Comparison of ENCODE assay signal across 14 cellular contexts in genomic region chrX:40149286-40150175, GRCh38. TPM values are rescaled to one million over a fixed set of nuclear protein-coding genes. Genes with fewer than 3 reads are reported as not detected.
DNase-seq lines count a peak whose midpoint lies in the region; ATAC-seq and TF ChIP-seq lines count a peak whose summit lies in the region.
"Had no signal": no experiment of that assay in that cellular context is flagged by ENCODE, and none has a peak within 500 bp of the region (broad histone marks: within the 10 kb centered on the region; RNA-seq: fewer than 3 reads in every experiment).

No MANE protein-coding gene starts in this region.

- CTCF ChIA-PET in CD4-positive, alpha-beta T cell (lab: Charles Lee): no interaction called here

- H4K20me1 ChIP-seq in neural progenitor cell (ENCODE audit: low read depth) (peaks cover 45% of the 10 kb centered on the region), GM23248 (ENCODE audit: insufficient read depth) (no peaks in the 10 kb centered on the region)

- H3K27ac ChIP-seq in CD4-positive, alpha-beta T cell (ENCODE audit: low read depth, low read length): no peak overlapping the region
- H3K27ac ChIP-seq in neural progenitor cell (no peak overlapping the region), GM23248 (no peak overlapping the region)
- H3K27ac ChIP-seq: colonic mucosa had no signal

- no peak overlapping the region for H2AFZ ChIP-seq in neural progenitor cell (replicated peaks)
- no peak overlapping the region for H2AFZ ChIP-seq in GM23248

- H3K4me3 ChIP-seq in neural progenitor cell: peak overlapping the region; percentile 13
- H3K4me3 ChIP-seq in GM23248: no peak overlapping the region
- H3K4me3 ChIP-seq: colonic mucosa had no signal

- no peaks in the 10 kb centered on the region for H3K9me3 Mint-ChIP-seq in CD4-positive, alpha-beta T cell
- H3K9me3 Mint-ChIP-seq in IgD-negative memory B cell (no peaks in the 10 kb centered on the region), endothelial cell (ENCODE audit: unreplicated experiment) (no peaks in the 10 kb centered on the region), neural progenitor cell (peaks cover 10% of the 10 kb centered on the region)
- H3K9me3 Mint-ChIP-seq in activated naive CD8-positive, alpha-beta T cell treated with anti-CD3 and anti-CD28 coated beads for 36 hours: no peaks in the 10 kb centered on the region

- 61 to 66% methylated on average over 13 to 16 of the region's 17 CpGs for WGBS in GM23248 (ENCODE audit: low coverage in 1 of 2, low lambda C conversion rate in 2 of 2, missing lambda C conversion rate in 2 of 2), 2 experiments

- intact Hi-C loops in CD4-positive, alpha-beta T cell (cut with DNase I, micrococcal nuclease): loop anchor here (5.0 to 10.0 kb wide), 3 partner anchors 37 to 325 kb away; partner anchors contain the start of gene BCOR (in 2 of the 2)

- H3K4me1 Mint-ChIP-seq in CD4-positive, alpha-beta T cell (ENCODE audit: low read depth): peaks cover 4% of the 10 kb centered on the region
- peaks cover 2 to 19% (median 10%) of the 10 kb centered on the region in 3 donors for H3K4me1 Mint-ChIP-seq in IgD-negative memory B cell
- peaks cover 34% of the 10 kb centered on the region for H3K4me1 Mint-ChIP-seq in endothelial cell (ENCODE audit: unreplicated experiment)
- H3K4me1 Mint-ChIP-seq in neural progenitor cell: peaks cover 40% of the 10 kb centered on the region
- peaks cover 17% of the 10 kb centered on the region for H3K4me1 Mint-ChIP-seq in activated naive CD8-positive, alpha-beta T cell treated with anti-CD3 and anti-CD28 coated beads for 36 hours

- peak overlapping the region; percentile 38 for H3K4me3 Mint-ChIP-seq in CD4-positive, alpha-beta T cell
- H3K4me3 Mint-ChIP-seq in IgD-negative memory B cell (peak overlapping the region in 3 of 4 donors; percentile 11 to 77 (median 74)), endothelial cell (ENCODE audit: unreplicated experiment) (peak overlapping the region; percentile 42), neural progenitor cell (peak overlapping the region; percentile 61)
- no peak overlapping the region for H3K4me3 Mint-ChIP-seq in activated naive CD8-positive, alpha-beta T cell treated with anti-CD3 and anti-CD28 coated beads for 36 hours

- no peak for ATAC-seq in CD4-positive, alpha-beta T cell (ENCODE audit: poor library complexity)
- ATAC-seq in HG02571 (IDR thresholded peaks at IDR 0.05; ENCODE audit: unreplicated experiment) (no peak), GM21447 (IDR thresholded peaks at IDR 0.05; ENCODE audit: unreplicated experiment) (no peak)

- H3K27me3 Mint-ChIP-seq in CD4-positive, alpha-beta T cell: no peaks in the 10 kb centered on the region
- H3K27me3 Mint-ChIP-seq in IgD-negative memory B cell (peaks cover 33% of the 10 kb centered on the region), endothelial cell (ENCODE audit: unreplicated experiment) (peaks cover under 1% of the 10 kb centered on the region), neural progenitor cell (ENCODE audit: insufficient read depth, low read depth) (peaks cover 11% of the 10 kb centered on the region)
- H3K27me3 Mint-ChIP-seq in activated naive CD8-positive, alpha-beta T cell treated with anti-CD3 and anti-CD28 coated beads for 36 hours: no peaks in the 10 kb centered on the region

- no peak for DNase-seq in CD4-positive, alpha-beta T cell
- DNase-seq in endothelial cell (ENCODE audit: low spot score) (no peak), neural progenitor cell (ENCODE audit: low spot score) (peak; percentile 16), GM23248 (no peak)
- DNase-seq in activated naive CD8-positive, alpha-beta T cell treated with anti-CD3 and anti-CD28 coated beads for 36 hours: no peak
- DNase-seq: activated effector memory CD4-positive, alpha-beta T cell treated with Interleukin-2 at 50 U/mL for 16 hours; aorta; C1 segment of cervical spinal cord; NCI-H1048; NCI-H2107 had no signal

- no peaks in the 10 kb centered on the region for H3K36me3 ChIP-seq in neural progenitor cell
- no peaks in the 10 kb centered on the region for H3K36me3 ChIP-seq in GM23248 (ENCODE audit: low read depth)
- H3K36me3 ChIP-seq: colonic mucosa had no signal

- no peak for TF ChIP-seq CTCF in CD4-positive, alpha-beta T cell (IDR thresholded peaks at IDR 0.05)
- no peak for TF ChIP-seq CTCF in endothelial cell (IDR thresholded peaks at IDR 0.05; ENCODE audit: unreplicated experiment)
- TF ChIP-seq CTCF in neural progenitor cell (IDR thresholded peaks at IDR 0.05): no peak

- no peaks in the 10 kb centered on the region for H3K36me3 Mint-ChIP-seq in CD4-positive, alpha-beta T cell (ENCODE audit: low read depth)
- H3K36me3 Mint-ChIP-seq in IgD-negative memory B cell (peaks cover 1% of the 10 kb centered on the region), endothelial cell (ENCODE audit: low read depth, unreplicated experiment) (no peaks in the 10 kb centered on the region), neural progenitor cell (no peaks in the 10 kb centered on the region)
- H3K36me3 Mint-ChIP-seq in activated naive CD8-positive, alpha-beta T cell treated with anti-CD3 and anti-CD28 coated beads for 36 hours: peaks cover 5% of the 10 kb centered on the region

- no peaks in the 10 kb centered on the region for H3K9me3 ChIP-seq in CD4-positive, alpha-beta T cell (ENCODE audit: control insufficient read depth, low read length)
- H3K9me3 ChIP-seq in neural progenitor cell (ENCODE audit: low read depth): no peaks in the 10 kb centered on the region
- no peaks in the 10 kb centered on the region for H3K9me3 ChIP-seq in GM23248 (ENCODE audit: low read depth)
- H3K9me3 ChIP-seq: colonic mucosa had no signal

- no peak overlapping the region for H3K27ac Mint-ChIP-seq in CD4-positive, alpha-beta T cell
- H3K27ac Mint-ChIP-seq in IgD-negative memory B cell (peak overlapping the region in 2 of 3 donors; percentile 85 to 88), endothelial cell (ENCODE audit: unreplicated experiment) (peak overlapping the region; percentile 72), neural progenitor cell (peak overlapping the region; percentile 8)
- no peak overlapping the region for H3K27ac Mint-ChIP-seq in activated naive CD8-positive, alpha-beta T cell treated with anti-CD3 and anti-CD28 coated beads for 36 hours

- no peaks in the 10 kb centered on the region for H3K27me3 ChIP-seq in CD4-positive, alpha-beta T cell (ENCODE audit: control insufficient read depth, insufficient read depth, low read length)
- H3K27me3 ChIP-seq in neural progenitor cell: peaks cover 94% of the 10 kb centered on the region
- H3K27me3 ChIP-seq in GM23248 (replicated peaks; ENCODE audit: insufficient read depth): no peaks in the 10 kb centered on the region

- H3K9me2 ChIP-seq in GM23248 (ENCODE audit: insufficient read depth): no peaks in the 10 kb centered on the region

- in situ Hi-C loops in GM23248 (cut with MboI): no loop called here

- H3K4me1 ChIP-seq in neural progenitor cell: peaks cover 52% of the 10 kb centered on the region
- no peaks in the 10 kb centered on the region; the same call in 1 of the 2 replicates for H3K4me1 ChIP-seq in GM23248 (ENCODE audit: insufficient read depth)

- H3K4me2 ChIP-seq in neural progenitor cell (peak overlapping the region; percentile 80), GM23248 (ENCODE audit: unreplicated experiment) (no peak overlapping the region)

- H3K79me2 ChIP-seq in neural progenitor cell (ENCODE audit: low read depth) (no peaks in the 10 kb centered on the region), GM23248 (ENCODE audit: insufficient read depth) (no peaks in the 10 kb centered on the region)

- H3F3A ChIP-seq in neural progenitor cell (ENCODE audit: low read depth) (peaks cover 82% of the 10 kb centered on the region), GM23248 (ENCODE audit: insufficient read depth) (no peaks in the 10 kb centered on the region)

- H3K9ac ChIP-seq in neural progenitor cell: no peak overlapping the region
- H3K9ac ChIP-seq in GM23248: no peak overlapping the region

- POLR2A ChIA-PET in CD4-positive, alpha-beta T cell (lab: Charles Lee): interaction anchor here (1.8 kb wide), 1 partner anchor 52 kb away, joined by 5 read pairs; the partner anchor contains the start of gene BCOR

RNA-seq across cellular contexts. Expression of gene BCOR, which starts 51.8 kb away (rescaled TPM):
- 10 to 100 TPM; 26.1 to 26.3 TPM for total RNA-seq in CD4-positive, alpha-beta T cell
- 10.2 TPM for polyA plus RNA-seq in IgD-negative memory B cell
- total RNA-seq in endothelial cell (ENCODE audit: unreplicated experiment): 34.5 TPM
- total RNA-seq in neural progenitor cell (ENCODE audit: low replicate concordance): 29.5 and 32.4 TPM in 2 replicates
- total RNA-seq in GM23248 (2014; rRNA removed; shearing (Covaris generic)): 17.6 and 19.7 TPM in 2 replicates
- polyA plus RNA-seq in GM23248 (2016; fragmentation: Nextera tagmentation; extraction: Ambion mirVana): 9.1 and 10.2 TPM in 2 replicates
- 10 to 100 TPM; 32.3 to 36.0 TPM for total RNA-seq in activated naive CD8-positive, alpha-beta T cell treated with anti-CD3 and anti-CD28 coated beads for 36 hours

Comparison
In these comparisons a context has a peak if more than half of its experiments do, and no peak if none do; other contexts are left out.
1. H3K27ac Mint-ChIP-seq: peak in IgD-negative memory B cell (2 of 3), endothelial cell (single experiment) and neural progenitor cell (single experiment); none in CD4-positive, alpha-beta T cell (single experiment) and activated naive CD8-positive, alpha-beta T cell treated with anti-CD3 and anti-CD28 coated beads for 36 hours (single experiment).